In genomic region chr1:197272791-197273190, GRCh38 we compare ENCODE assay signal across 26 cellular contexts. TPM values are rescaled to one million over a fixed set of nuclear protein-coding genes. Genes with fewer than 3 reads are reported as not detected.
"Had no signal": no experiment of that assay in that cellular context is flagged by ENCODE, and none has a peak within 500 bp of the region (broad histone marks: within the 10 kb centered on the region; RNA-seq: fewer than 3 reads in every experiment).

No MANE protein-coding gene starts in this region.

- H3K27ac ChIP-seq: ascending aorta, cardiac muscle cell, hepatocyte, neutrophil, ovary, prostate gland, right atrium auricular region, spleen, thoracic aorta had no signal

- H3K79me2 ChIP-seq: hepatocyte had no signal

- H2AFZ ChIP-seq: hepatocyte had no signal

- H3K27me3 ChIP-seq: ascending aorta, cardiac muscle cell, neutrophil, ovary, right atrium auricular region, spleen had no signal

- ATAC-seq: activated CD4-positive, alpha-beta T cell treated with anti-CD3 and anti-CD28 coated beads for 36 hours; activated naive CD4-positive, alpha-beta T cell treated with anti-CD3 and anti-CD28 coated beads, Interleukin-2, amount 50 U/mL, for 72 hours; activated T-helper 17 cell treated with anti-CD3 and anti-CD28 coated beads, Interleukin-2, amount 50 U/mL, for 72 hours; natural killer cell treated with Interleukin-12 subunit alpha and Interleukin-12 subunit beta and Interleukin-15 and Interleukin-18, amount 100 ng/mL, for 72 hours had no signal

- H3K9me3 ChIP-seq: ascending aorta, neutrophil, ovary, prostate gland, right atrium auricular region, spleen, thoracic aorta had no signal

- DNase-seq: activated B cell treated with CpG ODN at 0.5 μM for 24 hours; activated CD4-positive, alpha-beta T cell treated with anti-CD3 and anti-CD28 coated beads for 36 hours; activated CD4-positive, alpha-beta T cell treated with anti-CD3 and anti-CD28 coated beads, Interleukin-2, amount 50 U/mL, for 4 hours; activated CD8-positive, alpha-beta memory T cell treated with anti-CD3 and anti-CD28 coated beads for 24 hours; activated CD8-positive, alpha-beta memory T cell treated with anti-CD3 and anti-CD28 coated beads, Interleukin-2, amount 50 U/mL, for 4 hours; activated T-cell treated with anti-CD3 and anti-CD28 coated beads, Interleukin-2, amount 50 U/mL, for 24 hours; foreskin fibroblast; glutamatergic neuron; immature natural killer cell; ovary; spleen; stimulated activated CD4-positive, alpha-beta T cell treated with anti-CD3 and anti-CD28 coated beads, Interleukin-4, amount 100 ng/mL, for 24 hours; stimulated activated naive CD4-positive, alpha-beta T cell treated with Interleukin-2 at 50 U/mL for 16 hours; T-helper 1 cell had no signal

- H3K4me1 ChIP-seq: ascending aorta, prostate gland, right atrium auricular region, spleen had no signal

- H3K4me3 ChIP-seq: ascending aorta, cardiac muscle cell, hepatocyte, ovary, prostate gland, right atrium auricular region, spleen, thoracic aorta had no signal

- H3K4me2 ChIP-seq: hepatocyte had no signal

- H3K36me3 ChIP-seq: ascending aorta, cardiac muscle cell, neutrophil, ovary, prostate gland, right atrium auricular region, spleen, thoracic aorta had no signal

RNA-seq across cellular contexts. Expression of gene CRB1, which starts 4.7 kb away (rescaled TPM):
- total RNA-seq: activated B cell treated with CpG ODN at 0.5 μM for 24 hours, ascending aorta, chondrocyte, thoracic aorta had no signal
- polyA plus RNA-seq: hepatocyte, liver had no signal
